12 cellular contexts compared by ENCODE assay signal in the genomic region with DNA sequence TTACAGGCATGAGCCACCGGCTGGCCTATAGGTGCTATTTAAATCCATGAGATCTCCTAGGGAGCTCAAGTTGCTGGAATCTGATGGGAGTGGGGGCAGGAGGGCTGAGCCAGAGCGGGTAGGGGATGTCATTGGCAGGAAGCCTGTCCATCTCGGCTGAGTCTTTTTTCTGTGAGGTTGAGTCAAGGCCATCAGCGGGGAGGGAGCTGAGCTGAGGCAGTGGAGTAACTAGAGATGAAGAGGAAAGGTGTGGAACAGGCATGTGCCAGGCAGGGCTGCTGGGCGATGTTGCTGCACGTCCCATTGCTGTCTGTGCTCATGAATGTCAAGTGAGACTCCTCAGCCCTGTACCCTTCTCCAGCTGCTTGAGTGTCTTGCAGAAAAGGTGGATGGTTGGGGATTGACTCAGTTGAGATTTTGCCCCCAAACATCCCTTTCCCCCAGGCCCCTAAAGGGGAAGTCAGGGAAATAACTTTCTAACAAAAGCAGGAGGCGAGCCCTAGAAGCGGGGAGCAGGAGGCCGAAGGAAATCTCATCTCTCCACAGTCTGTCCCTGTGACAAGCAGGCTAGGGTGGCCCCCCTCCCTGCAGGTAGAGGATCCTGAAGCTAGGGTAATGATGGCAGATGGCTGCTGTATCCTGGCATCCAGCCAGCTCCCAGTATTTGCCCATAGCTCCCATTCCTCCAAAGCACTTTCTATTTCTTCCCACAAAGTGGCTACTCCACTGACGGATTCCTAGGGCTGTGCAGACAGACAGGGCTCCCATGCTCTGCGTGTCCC. TPM values are rescaled to one million over a fixed set of nuclear protein-coding genes. Genes with fewer than 3 reads are reported as not detected.
DNase-seq lines count a peak whose midpoint lies in the region; ATAC-seq and TF ChIP-seq lines count a peak whose summit lies in the region.
"Had no signal": no experiment of that assay in that cellular context is flagged by ENCODE, and none has a peak within 500 bp of the region (broad histone marks: within the 10 kb centered on the region; RNA-seq: fewer than 3 reads in every experiment).

No MANE protein-coding gene starts in this region.

- peak; percentile 13 for DNase-seq in DMS153 (lab: John Stamatoyannopoulos, UW)
- DNase-seq in NCI-H146 treated with DMSO at 0.1 percent for 48 hours (lab: John Stamatoyannopoulos, UW; ENCODE audit: unreplicated experiment): peak; percentile 63
- peak; percentile 62 for DNase-seq in left kidney (ENCODE audit: low read depth, low spot score)
- no peak for DNase-seq in suprapubic skin (ENCODE audit: low spot score in 2 of 2)
- DNase-seq: activated B cell treated with CpG ODN at 0.5 μM for 24 hours, HFFc6, left lung, uterus had no signal

- H3K36me3 ChIP-seq in suprapubic skin: peaks cover 18% of the 10 kb centered on the region
- H3K36me3 ChIP-seq: uterus had no signal

- H3K27ac ChIP-seq in suprapubic skin: no peak overlapping the region
- H3K27ac ChIP-seq: left lung, uterus had no signal

- no peaks in the 10 kb centered on the region for H3K9me3 ChIP-seq in suprapubic skin
- H3K9me3 ChIP-seq: left lung, uterus had no signal

- H3K4me1 ChIP-seq in suprapubic skin: peaks cover 36% of the 10 kb centered on the region

- TF ChIP-seq CTCF in suprapubic skin (IDR thresholded peaks at IDR 0.05): no peak

- TF ChIP-seq EP300 in suprapubic skin (IDR thresholded peaks at IDR 0.05): no peak

- no peak overlapping the region for H3K4me3 ChIP-seq in suprapubic skin

- no peaks in the 10 kb centered on the region for H3K27me3 ChIP-seq in suprapubic skin
- H3K27me3 ChIP-seq: uterus had no signal

- ATAC-seq in SK-N-SH treated with all-trans-retinoic acid at 6 μM for 48 hours: peak; percentile 0; the same call in 1 of the 3 replicates
- ATAC-seq in HG03457 (IDR thresholded peaks at IDR 0.05; ENCODE audit: unreplicated experiment): no peak
- ATAC-seq in GM18858 (IDR thresholded peaks at IDR 0.05; ENCODE audit: unreplicated experiment): no peak
- ATAC-seq in GM21825 (IDR thresholded peaks at IDR 0.05; ENCODE audit: unreplicated experiment): no peak

- TF ChIP-seq POLR2A in suprapubic skin (IDR thresholded peaks at IDR 0.05): no peak

- 66% methylated on average over 11 of the region's 11 CpGs for WGBS in suprapubic skin

TF ChIP-seq in SK-N-SH treated with all-trans-retinoic acid at 6 μM for 48 hours, 23 proteins besides CTCF, POLR2A, EP300 and RAD21:
- TF ChIP-seq, protein P1, sequence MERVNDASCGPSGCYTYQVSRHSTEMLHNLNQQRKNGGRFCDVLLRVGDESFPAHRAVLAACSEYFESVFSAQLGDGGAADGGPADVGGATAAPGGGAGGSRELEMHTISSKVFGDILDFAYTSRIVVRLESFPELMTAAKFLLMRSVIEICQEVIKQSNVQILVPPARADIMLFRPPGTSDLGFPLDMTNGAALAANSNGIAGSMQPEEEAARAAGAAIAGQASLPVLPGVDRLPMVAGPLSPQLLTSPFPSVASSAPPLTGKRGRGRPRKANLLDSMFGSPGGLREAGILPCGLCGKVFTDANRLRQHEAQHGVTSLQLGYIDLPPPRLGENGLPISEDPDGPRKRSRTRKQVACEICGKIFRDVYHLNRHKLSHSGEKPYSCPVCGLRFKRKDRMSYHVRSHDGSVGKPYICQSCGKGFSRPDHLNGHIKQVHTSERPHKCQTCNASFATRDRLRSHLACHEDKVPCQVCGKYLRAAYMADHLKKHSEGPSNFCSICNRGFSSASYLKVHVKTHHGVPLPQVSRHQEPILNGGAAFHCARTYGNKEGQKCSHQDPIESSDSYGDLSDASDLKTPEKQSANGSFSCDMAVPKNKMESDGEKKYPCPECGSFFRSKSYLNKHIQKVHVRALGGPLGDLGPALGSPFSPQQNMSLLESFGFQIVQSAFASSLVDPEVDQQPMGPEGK (CRISPR knock-in tag; IDR thresholded peaks at IDR 0.05; ENCODE audit: borderline replicate concordance): no peak
- TF ChIP-seq ZFP30 (CRISPR knock-in tag; IDR thresholded peaks at IDR 0.05): no peak
- TF ChIP-seq GLIS3 (CRISPR knock-in tag; IDR thresholded peaks at IDR 0.05): no peak
- no peak for TF ChIP-seq ZNF565 (CRISPR knock-in tag; conservative IDR thresholded peaks at IDR 0.05; ENCODE audit: low read depth)
- TF ChIP-seq BACH2 (CRISPR knock-in tag; IDR thresholded peaks at IDR 0.05; ENCODE audit: borderline replicate concordance): no peak
- TF ChIP-seq, protein P2, sequence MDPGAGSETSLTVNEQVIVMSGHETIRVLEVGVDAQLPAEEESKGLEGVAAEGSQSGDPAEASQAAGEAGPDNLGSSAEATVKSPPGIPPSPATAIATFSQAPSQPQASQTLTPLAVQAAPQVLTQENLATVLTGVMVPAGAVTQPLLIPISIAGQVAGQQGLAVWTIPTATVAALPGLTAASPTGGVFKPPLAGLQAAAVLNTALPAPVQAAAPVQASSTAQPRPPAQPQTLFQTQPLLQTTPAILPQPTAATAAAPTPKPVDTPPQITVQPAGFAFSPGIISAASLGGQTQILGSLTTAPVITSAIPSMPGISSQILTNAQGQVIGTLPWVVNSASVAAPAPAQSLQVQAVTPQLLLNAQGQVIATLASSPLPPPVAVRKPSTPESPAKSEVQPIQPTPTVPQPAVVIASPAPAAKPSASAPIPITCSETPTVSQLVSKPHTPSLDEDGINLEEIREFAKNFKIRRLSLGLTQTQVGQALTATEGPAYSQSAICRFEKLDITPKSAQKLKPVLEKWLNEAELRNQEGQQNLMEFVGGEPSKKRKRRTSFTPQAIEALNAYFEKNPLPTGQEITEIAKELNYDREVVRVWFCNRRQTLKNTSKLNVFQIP (CRISPR knock-in tag; IDR thresholded peaks at IDR 0.05; ENCODE audit: borderline replicate concordance, low read depth): no peak
- TF ChIP-seq CSDC2 (CRISPR knock-in tag; IDR thresholded peaks at IDR 0.05): no peak
- TF ChIP-seq, protein P3, sequence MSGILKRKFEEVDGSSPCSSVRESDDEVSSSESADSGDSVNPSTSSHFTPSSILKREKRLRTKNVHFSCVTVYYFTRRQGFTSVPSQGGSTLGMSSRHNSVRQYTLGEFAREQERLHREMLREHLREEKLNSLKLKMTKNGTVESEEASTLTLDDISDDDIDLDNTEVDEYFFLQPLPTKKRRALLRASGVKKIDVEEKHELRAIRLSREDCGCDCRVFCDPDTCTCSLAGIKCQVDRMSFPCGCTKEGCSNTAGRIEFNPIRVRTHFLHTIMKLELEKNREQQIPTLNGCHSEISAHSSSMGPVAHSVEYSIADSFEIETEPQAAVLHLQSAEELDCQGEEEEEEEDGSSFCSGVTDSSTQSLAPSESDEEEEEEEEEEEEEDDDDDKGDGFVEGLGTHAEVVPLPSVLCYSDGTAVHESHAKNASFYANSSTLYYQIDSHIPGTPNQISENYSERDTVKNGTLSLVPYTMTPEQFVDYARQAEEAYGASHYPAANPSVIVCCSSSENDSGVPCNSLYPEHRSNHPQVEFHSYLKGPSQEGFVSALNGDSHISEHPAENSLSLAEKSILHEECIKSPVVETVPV (CRISPR knock-in tag; IDR thresholded peaks at IDR 0.05): no peak
- no peak for TF ChIP-seq SNAI2 (CRISPR knock-in tag; IDR thresholded peaks at IDR 0.05)
- TF ChIP-seq ZFP3 (CRISPR knock-in tag; IDR thresholded peaks at IDR 0.05): no peak
- no peak for TF ChIP-seq TOX (CRISPR knock-in tag; IDR thresholded peaks at IDR 0.05; ENCODE audit: borderline replicate concordance)
- no peak for TF ChIP-seq ESRRG (CRISPR knock-in tag; IDR thresholded peaks at IDR 0.05)
- TF ChIP-seq TCF4 (CRISPR knock-in tag; IDR thresholded peaks at IDR 0.05; ENCODE audit: borderline replicate concordance): no peak
- TF ChIP-seq ISL1 (CRISPR knock-in tag; IDR thresholded peaks at IDR 0.05): no peak
- TF ChIP-seq, protein P4, sequence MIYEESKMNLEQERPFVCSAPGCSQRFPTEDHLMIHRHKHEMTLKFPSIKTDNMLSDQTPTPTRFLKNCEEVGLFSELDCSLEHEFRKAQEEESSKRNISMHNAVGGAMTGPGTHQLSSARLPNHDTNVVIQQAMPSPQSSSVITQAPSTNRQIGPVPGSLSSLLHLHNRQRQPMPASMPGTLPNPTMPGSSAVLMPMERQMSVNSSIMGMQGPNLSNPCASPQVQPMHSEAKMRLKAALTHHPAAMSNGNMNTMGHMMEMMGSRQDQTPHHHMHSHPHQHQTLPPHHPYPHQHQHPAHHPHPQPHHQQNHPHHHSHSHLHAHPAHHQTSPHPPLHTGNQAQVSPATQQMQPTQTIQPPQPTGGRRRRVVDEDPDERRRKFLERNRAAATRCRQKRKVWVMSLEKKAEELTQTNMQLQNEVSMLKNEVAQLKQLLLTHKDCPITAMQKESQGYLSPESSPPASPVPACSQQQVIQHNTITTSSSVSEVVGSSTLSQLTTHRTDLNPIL (CRISPR knock-in tag; IDR thresholded peaks at IDR 0.05; ENCODE audit: low read depth): no peak
- no peak for TF ChIP-seq ARNTL (CRISPR knock-in tag; IDR thresholded peaks at IDR 0.05; ENCODE audit: borderline replicate concordance, low read depth)
- no peak for TF ChIP-seq ZNF70 (CRISPR knock-in tag; IDR thresholded peaks at IDR 0.05)
- no peak for TF ChIP-seq ZC3H10 (CRISPR knock-in tag; IDR thresholded peaks at IDR 0.05)

RNA-seq across cellular contexts. Expression of a gene that starts 5.4 kb away (rescaled TPM):
- 100 to 1,000 TPM in 3 of 4 donors, 10 to 100 TPM in 1; 78.4 to 165 (median 148) TPM for total RNA-seq in suprapubic skin

RNA-seq across cellular contexts. Expression of a gene that starts 37.8 kb away (rescaled TPM):
- total RNA-seq in suprapubic skin: 1 to 10 TPM; 3.8 to 5.1 (median 4.3) TPM
- total RNA-seq: activated B cell treated with CpG ODN at 0.5 μM for 24 hours had no signal

RNA-seq across cellular contexts. Expression of a gene that starts 42.5 kb away (rescaled TPM):
- under 1 TPM; 0.17 to 0.57 (median 0.36) TPM for total RNA-seq in suprapubic skin

Comparison
In these comparisons a context has a peak if more than half of its experiments do, and no peak if none do; other contexts are left out.
1. DNase-seq: peak in DMS153 (single experiment), NCI-H146 treated with DMSO at 0.1 percent for 48 hours (single experiment) and left kidney (single experiment); none in suprapubic skin (0 of 2).